ENCODE assay signal across 6 cellular contexts in the genomic region with DNA sequence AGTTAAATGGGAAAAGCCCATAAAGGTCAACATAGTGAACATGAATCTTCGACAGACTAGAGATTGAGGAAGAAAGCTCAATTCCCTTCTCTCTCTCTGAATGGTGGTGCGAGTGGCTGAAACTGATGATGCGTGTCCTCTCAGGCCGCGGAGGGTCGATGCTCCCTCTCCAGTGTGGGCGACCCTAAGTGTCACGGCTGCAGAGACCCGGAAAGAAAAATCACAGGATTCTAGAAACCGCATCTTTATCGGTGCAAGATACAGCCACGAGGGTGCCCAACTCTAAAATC. TPM values are rescaled to one million over a fixed set of nuclear protein-coding genes. Genes with fewer than 3 reads are reported as not detected.
A peak's percentile ranks its signal among the peaks of the same experiment; 100 is the strongest.
DNase-seq lines count a peak whose midpoint lies in the region; ATAC-seq and TF ChIP-seq lines count a peak whose summit lies in the region.

No MANE protein-coding gene starts in this region.

- no peaks in the 10 kb centered on the region for H3K9me3 ChIP-seq in BLaER1
- no peaks in the 10 kb centered on the region for H3K9me3 ChIP-seq in HUES48 (ENCODE audit: control insufficient read depth, insufficient read depth, low read length)
- H3K9me3 ChIP-seq in spleen = no peaks in the 10 kb centered on the region

- H4K20me1 ChIP-seq in BLaER1 = no peaks in the 10 kb centered on the region

- TF ChIP-seq POLR2A in spleen (IDR thresholded peaks at IDR 0.05) = no peak

- DNase-seq in spleen = no peak

- H3K4me1 ChIP-seq in BLaER1 (peaks cover 44% of the 10 kb centered on the region), HUES48 (ENCODE audit: control insufficient read depth, insufficient read depth, low read length) (no peaks in the 10 kb centered on the region), spleen (peaks cover 26 to 61% (median 47%) of the 10 kb centered on the region in 6 donors)

- H3K4me3 ChIP-seq in BLaER1 (peak overlapping the region; percentile 95), HUES48 (ENCODE audit: low read depth, low read length) (peak overlapping the region; percentile 82), spleen (peak overlapping the region; percentile 47 to 86 (median 64))

- WGBS in spleen, 5 donors = 0 to 1% (median 0%) methylated on average over 12 of the region's 12 CpGs

- intact Hi-C loops in spleen (cut with DNase I; ENCODE audit: low total_unique reads) = no loop called here

- H3K27me3 ChIP-seq in BLaER1 = no peaks in the 10 kb centered on the region
- H3K27me3 ChIP-seq in HUES48 (ENCODE audit: control insufficient read depth, insufficient read depth, low read length) = no peaks in the 10 kb centered on the region
- no peaks in the 10 kb centered on the region for H3K27me3 ChIP-seq in spleen (replicated peaks in 1 of 7)

- peak overlapping the region; percentile 95 for H3K4me2 ChIP-seq in BLaER1

- ATAC-seq in esophagus mucosa (peak; percentile 4), HG02884 (IDR thresholded peaks at IDR 0.05; ENCODE audit: unreplicated experiment) (no peak), GM18858 (IDR thresholded peaks at IDR 0.05; ENCODE audit: unreplicated experiment) (no peak)

- H3K9ac ChIP-seq in BLaER1 = peak overlapping the region; percentile 96
- H3K9ac ChIP-seq in HUES48 (ENCODE audit: low read depth, low read length) = peak overlapping the region; percentile 89

- H3K27ac ChIP-seq in BLaER1 (peak overlapping the region; percentile 96), HUES48 (ENCODE audit: low read depth, low read length) (peak overlapping the region; percentile 97), spleen (peak overlapping the region; percentile 96 to 100 (median 99))

- no peak for TF ChIP-seq CTCF in spleen (IDR thresholded peaks at IDR 0.05 in 8 of 11, conservative IDR thresholded peaks at IDR 0.05 in 3 of 11)

- H3K36me3 ChIP-seq in BLaER1 (peaks cover 47% of the 10 kb centered on the region), HUES48 (ENCODE audit: control insufficient read depth, insufficient read depth, low read length) (peaks cover 46% of the 10 kb centered on the region), spleen (peaks cover 0 to 66% (median 30%) of the 10 kb centered on the region in 6 donors)

RNA-seq across cellular contexts. Expression of a gene that starts 0.5 kb away (rescaled TPM):
- 35.4 TPM for total RNA-seq in esophagus mucosa
- 100 to 1,000 TPM in 4 of 7 donors, 10 to 100 TPM in 3; 84.9 to 875 (median 103) TPM for total RNA-seq in spleen
- 10 to 100 TPM; 19.0 to 40.3 (median 32.7) TPM for polyA plus RNA-seq in spleen

RNA-seq across cellular contexts. Expression of a gene that starts 10.7 kb away (rescaled TPM):
- 65.4 TPM for total RNA-seq in esophagus mucosa
- total RNA-seq in spleen = 10 to 100 TPM; 31.1 to 44.7 (median 40.6) TPM
- 10 to 100 TPM; 18.6 to 30.6 (median 24.9) TPM for polyA plus RNA-seq in spleen

RNA-seq across cellular contexts. Expression of a gene that starts 35.4 kb away (rescaled TPM):
- total RNA-seq in esophagus mucosa (0.32 TPM), spleen (1 to 10 TPM; 1.4 to 5.8 (median 3.0) TPM)
- 1 to 10 TPM; 2.2 to 5.2 (median 3.4) TPM for polyA plus RNA-seq in spleen

RNA-seq across cellular contexts. Expression of a gene that starts 38.4 kb away (rescaled TPM):
- total RNA-seq in esophagus mucosa = 32.9 TPM
- total RNA-seq in spleen = 10 to 100 TPM; 37.7 to 83.5 (median 50.6) TPM
- 10 to 100 TPM; 21.1 to 44.3 (median 31.5) TPM for polyA plus RNA-seq in spleen

RNA-seq across cellular contexts. Expression of a gene that starts 46.9 kb away (rescaled TPM):
- total RNA-seq in esophagus mucosa = 173 TPM
- total RNA-seq in spleen = 100 to 1,000 TPM in 6 of 7 donors, 10 to 100 TPM in 1; 99.6 to 205 (median 110) TPM
- 10 to 100 TPM in 1 of 3 donors, 1 to 10 TPM in 2; 7.9 to 22.3 (median 8.9) TPM for polyA plus RNA-seq in spleen
